Comparison of ENCODE assay signal across 15 cellular contexts in genomic region chr11:82863209-82863608, GRCh38.
"Had no signal": no experiment of that assay in that cellular context is flagged by ENCODE, and none has a peak within 500 bp of the region (broad histone marks: within the 10 kb centered on the region; RNA-seq: fewer than 3 reads in every experiment).

No MANE protein-coding gene starts in this region.

- H3K4me3 ChIP-seq: esophagus muscularis mucosa, upper lobe of left lung had no signal

- H3K27ac ChIP-seq: esophagus muscularis mucosa, upper lobe of left lung had no signal

- ATAC-seq: activated CD8-positive, alpha-beta memory T cell treated with anti-CD3 and anti-CD28 coated beads, Interleukin-2, amount 10 ng/mL, durations not matched to agents 7 days and 5 days had no signal

- DNase-seq: activated CD4-positive, alpha-beta T cell treated with anti-CD3 and anti-CD28 coated beads, Interleukin-2, amount 50 U/mL, for 4 hours; activated CD4-positive, CD25-positive, alpha-beta regulatory T cell treated with anti-CD3 and anti-CD28 coated beads, Interleukin-2, amount 50 U/mL, for 72 hours; activated CD8-positive, alpha-beta memory T cell treated with anti-CD3 and anti-CD28 coated beads, Interleukin-2, amount 10 ng/mL, durations not matched to agents 7 days and 5 days; activated effector memory CD4-positive, alpha-beta T cell treated with Interleukin-2 at 50 U/mL for 16 hours; activated T-cell treated with anti-CD3 and anti-CD28 coated beads, Interleukin-2, amount 50 U/mL, for 24 hours; anterior cingulate cortex; hypothalamus; kidney glomerular epithelial cell; mesendoderm; occipital lobe; right cardiac atrium; stimulated activated CD4-positive, alpha-beta T cell treated with anti-CD3 and anti-CD28 coated beads, Interleukin-2, amount 100 ng/mL, for 24 hours; stimulated activated naive CD4-positive, alpha-beta T cell treated with Interleukin-2 at 50 U/mL for 16 hours; upper lobe of left lung had no signal

- H3K27me3 ChIP-seq: esophagus muscularis mucosa, upper lobe of left lung had no signal

- H3K36me3 ChIP-seq: esophagus muscularis mucosa, upper lobe of left lung had no signal

- H3K9me3 ChIP-seq: esophagus muscularis mucosa, upper lobe of left lung had no signal
